ENCODE assay signal across 1 cellular context in the genomic region with DNA sequence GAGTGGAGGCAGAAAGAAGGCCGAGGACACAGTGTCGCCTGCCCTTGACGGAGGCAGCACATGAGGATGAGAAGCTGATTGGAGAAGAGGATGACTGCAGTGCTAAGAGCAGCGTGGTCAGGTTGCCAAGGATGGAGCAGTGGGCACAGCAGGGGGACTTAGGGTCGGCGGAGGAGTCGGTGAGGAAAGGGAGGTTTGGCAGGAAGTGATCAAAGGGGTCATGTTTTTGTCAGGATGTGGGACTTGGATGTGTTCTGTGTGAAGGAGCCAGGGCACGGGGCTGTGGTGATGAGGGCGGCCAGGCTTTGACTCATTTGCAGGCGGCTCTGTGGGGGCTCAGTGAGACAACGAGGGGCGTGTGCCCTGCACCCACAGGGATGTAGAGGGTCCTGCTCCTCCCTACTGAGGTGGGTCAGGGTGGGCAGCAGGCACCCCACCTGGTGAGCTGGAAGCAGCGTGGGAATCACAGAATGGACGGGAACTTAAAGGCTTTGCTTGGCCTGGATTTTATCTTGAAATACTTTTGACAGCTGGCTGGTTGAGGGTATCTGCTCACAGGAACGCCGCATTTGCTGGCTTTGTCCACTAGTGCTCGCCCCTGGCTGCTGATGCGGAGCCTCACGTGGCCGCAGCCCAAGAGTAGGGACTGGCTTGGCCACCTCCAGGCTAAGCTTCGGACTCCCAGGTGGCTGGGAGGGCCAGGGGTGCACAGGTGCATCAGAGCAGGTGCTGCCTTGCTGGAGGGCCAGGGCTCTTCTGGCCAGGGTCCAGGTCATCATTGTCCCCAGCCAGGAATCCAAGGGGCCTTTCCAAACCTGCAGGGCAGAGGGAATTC.
TF ChIP-seq lines count a peak whose summit lies in the region.

No MANE protein-coding gene starts in this region.

TF ChIP-seq in SK-N-SH, 30 proteins besides CTCF, POLR2A, EP300 and RAD21 (continued from another document):
- no peak for TF ChIP-seq FOXJ3 (CRISPR knock-in tag; IDR thresholded peaks at IDR 0.05)
- no peak for TF ChIP-seq NRF1 (IDR thresholded peaks at IDR 0.05; ENCODE audit: low read depth, low read length)
- TF ChIP-seq ELF1 (IDR thresholded peaks at IDR 0.05): no peak
- TF ChIP-seq GATA2 (CRISPR knock-in tag; IDR thresholded peaks at IDR 0.05): no peak
- no peak for TF ChIP-seq GABPA (IDR thresholded peaks at IDR 0.05; ENCODE audit: low read depth)
- TF ChIP-seq, protein P1, sequence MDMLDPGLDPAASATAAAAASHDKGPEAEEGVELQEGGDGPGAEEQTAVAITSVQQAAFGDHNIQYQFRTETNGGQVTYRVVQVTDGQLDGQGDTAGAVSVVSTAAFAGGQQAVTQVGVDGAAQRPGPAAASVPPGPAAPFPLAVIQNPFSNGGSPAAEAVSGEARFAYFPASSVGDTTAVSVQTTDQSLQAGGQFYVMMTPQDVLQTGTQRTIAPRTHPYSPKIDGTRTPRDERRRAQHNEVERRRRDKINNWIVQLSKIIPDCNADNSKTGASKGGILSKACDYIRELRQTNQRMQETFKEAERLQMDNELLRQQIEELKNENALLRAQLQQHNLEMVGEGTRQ (IDR thresholded peaks at IDR 0.05; ENCODE audit: borderline replicate concordance, low read depth, low read length): no peak
